9 cellular contexts compared by ENCODE assay signal in the genomic region with DNA sequence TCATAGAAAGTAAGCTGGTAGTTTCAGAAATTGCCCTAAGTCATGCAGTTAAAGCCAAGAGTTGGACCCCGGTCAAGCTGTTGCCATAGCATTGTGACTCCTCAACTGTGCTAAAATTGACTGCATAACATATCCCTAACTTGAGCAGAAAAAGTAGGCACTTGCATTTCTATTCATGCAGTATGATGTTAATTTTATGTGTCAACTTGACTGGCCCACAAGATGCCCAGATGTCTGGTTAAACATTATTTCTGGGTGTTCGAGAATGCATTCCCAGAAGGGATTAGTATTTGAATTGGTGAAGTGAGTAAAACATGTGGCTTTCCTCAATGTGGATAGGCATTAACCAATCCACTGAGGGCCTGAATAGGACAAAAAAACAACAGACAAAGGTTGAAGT.
"Had no signal": no experiment of that assay in that cellular context is flagged by ENCODE, and none has a peak within 500 bp of the region (broad histone marks: within the 10 kb centered on the region; RNA-seq: fewer than 3 reads in every experiment).

No MANE protein-coding gene starts in this region.

- H3K9ac ChIP-seq: GM23248 had no signal

- H3K4me2 ChIP-seq: GM23338 had no signal

- H3K4me3 Mint-ChIP-seq: GM23338, H9, HFFc6 had no signal

- H3K36me3 ChIP-seq: HAP-1 had no signal

- H3K4me1 Mint-ChIP-seq: GM23338, H9 had no signal

- H3K27ac ChIP-seq: GM23248 had no signal

- H3K27ac Mint-ChIP-seq: GM23338, HFFc6 had no signal

- H2AFZ ChIP-seq: GM23248, GM23338 had no signal

- H3K9me3 Mint-ChIP-seq: GM23338, H9 had no signal

- H3K4me3 ChIP-seq: GM23248, GM23338, HAP-1 had no signal

- H3K9me3 ChIP-seq: HAP-1 had no signal

- DNase-seq: GM23248, GOT3, H7, H9, HCEC 1CT, HFFc6 had no signal

- ATAC-seq: GM23338, HCT116 had no signal
